11 cellular contexts compared by ENCODE assay signal in genomic region chr3:31472479-31473390, GRCh38. TPM values are rescaled to one million over a fixed set of nuclear protein-coding genes. Genes with fewer than 3 reads are reported as not detected.
DNase-seq lines count a peak whose midpoint lies in the region; ATAC-seq and TF ChIP-seq lines count a peak whose summit lies in the region.
"Had no signal": no experiment of that assay in that cellular context is flagged by ENCODE, and none has a peak within 500 bp of the region (broad histone marks: within the 10 kb centered on the region; RNA-seq: fewer than 3 reads in every experiment).

No MANE protein-coding gene starts in this region.

- no peak overlapping the region for H3K27ac Mint-ChIP-seq in stimulated activated naive B cell treated with anti-CD40 and anti-IgM and Interleukin-4, amounts not matched to agents 10 μg/mL and 1 μg/mL and 100 μg/mL, for 72 hours
- no peak overlapping the region for H3K27ac Mint-ChIP-seq in neural progenitor cell
- H3K27ac Mint-ChIP-seq: T-helper 1 cell treated with Interleukin-12 subunit alpha and Interleukin-12 subunit beta and Interleukin-4 antibody, amounts not matched to agents 30 μg/mL and 1 μg/mL, for 36 hours had no signal

- H3K36me3 ChIP-seq in neural progenitor cell, result no peaks in the 10 kb centered on the region
- H3K36me3 ChIP-seq: cardiac muscle cell had no signal

- no peaks in the 10 kb centered on the region for H3F3A ChIP-seq in neural progenitor cell (ENCODE audit: low read depth)

- H3K27me3 Mint-ChIP-seq in activated T-cell treated with anti-CD3 and anti-CD28 coated beads, Interleukin-2, amount 50 U/mL, for 4 hours (ENCODE audit: low read depth), result no peaks in the 10 kb centered on the region
- H3K27me3 Mint-ChIP-seq in stimulated activated naive B cell treated with anti-CD40 and anti-IgM and Interleukin-4, amounts not matched to agents 10 μg/mL and 1 μg/mL and 100 μg/mL, for 72 hours, result no peaks in the 10 kb centered on the region
- peaks cover 2% of the 10 kb centered on the region for H3K27me3 Mint-ChIP-seq in neural progenitor cell (ENCODE audit: insufficient read depth, low read depth)

- H3K9me3 ChIP-seq in neural progenitor cell (ENCODE audit: low read depth), result no peaks in the 10 kb centered on the region

- H3K4me3 ChIP-seq in fibroblast of villous mesenchyme (ENCODE audit: low read depth, low read length) (no peak overlapping the region), neural progenitor cell (no peak overlapping the region)
- H3K4me3 ChIP-seq: cardiac muscle cell had no signal

- no peaks in the 10 kb centered on the region for H3K27me3 ChIP-seq in neural progenitor cell
- H3K27me3 ChIP-seq: cardiac muscle cell had no signal

- no peaks in the 10 kb centered on the region for H3K4me1 ChIP-seq in neural progenitor cell

- peaks cover 26% of the 10 kb centered on the region for H3K4me1 Mint-ChIP-seq in activated T-cell treated with anti-CD3 and anti-CD28 coated beads, Interleukin-2, amount 50 U/mL, for 4 hours (ENCODE audit: low read depth)
- H3K4me1 Mint-ChIP-seq in stimulated activated naive B cell treated with anti-CD40 and anti-IgM and Interleukin-4, amounts not matched to agents 10 μg/mL and 1 μg/mL and 100 μg/mL, for 72 hours, result peaks cover 6 to 13% of the 10 kb centered on the region in 2 donors
- no peaks in the 10 kb centered on the region for H3K4me1 Mint-ChIP-seq in neural progenitor cell

- ATAC-seq in activated T-cell treated with anti-CD3 and anti-CD28 coated beads, Interleukin-2, amount 50 U/mL, for 4 hours, result peak; percentile 98 to 99
- peak; percentile 52 to 66 for ATAC-seq in stimulated activated naive B cell treated with anti-CD40 and anti-IgM and Interleukin-4, amounts not matched to agents 10 μg/mL and 1 μg/mL and 100 μg/mL, for 72 hours (replicated peaks)
- ATAC-seq in GM21786 (IDR thresholded peaks at IDR 0.05; ENCODE audit: unreplicated experiment), result no peak

- H3K79me2 ChIP-seq in neural progenitor cell (ENCODE audit: low read depth), result no peaks in the 10 kb centered on the region

- peaks cover 10% of the 10 kb centered on the region for H3K9me3 Mint-ChIP-seq in activated T-cell treated with anti-CD3 and anti-CD28 coated beads, Interleukin-2, amount 50 U/mL, for 4 hours
- H3K9me3 Mint-ChIP-seq in stimulated activated naive B cell treated with anti-CD40 and anti-IgM and Interleukin-4, amounts not matched to agents 10 μg/mL and 1 μg/mL and 100 μg/mL, for 72 hours, result peaks cover 7 to 15% of the 10 kb centered on the region in 2 donors
- H3K9me3 Mint-ChIP-seq in neural progenitor cell, result no peaks in the 10 kb centered on the region

- no peak overlapping the region for H2AFZ ChIP-seq in neural progenitor cell (replicated peaks)

- no peaks in the 10 kb centered on the region for H4K20me1 ChIP-seq in neural progenitor cell (ENCODE audit: low read depth)

- no peak overlapping the region for H3K4me2 ChIP-seq in neural progenitor cell

- peaks cover 11% of the 10 kb centered on the region for H3K36me3 Mint-ChIP-seq in activated T-cell treated with anti-CD3 and anti-CD28 coated beads, Interleukin-2, amount 50 U/mL, for 4 hours (ENCODE audit: insufficient read depth)
- H3K36me3 Mint-ChIP-seq in stimulated activated naive B cell treated with anti-CD40 and anti-IgM and Interleukin-4, amounts not matched to agents 10 μg/mL and 1 μg/mL and 100 μg/mL, for 72 hours, result peaks cover 0 to 5% of the 10 kb centered on the region in 2 donors
- H3K36me3 Mint-ChIP-seq in neural progenitor cell, result no peaks in the 10 kb centered on the region

- no peak overlapping the region for H3K27ac ChIP-seq in neural progenitor cell
- H3K27ac ChIP-seq: cardiac muscle cell had no signal

- TF ChIP-seq CTCF in fibroblast of villous mesenchyme (IDR thresholded peaks at IDR 0.05; ENCODE audit: insufficient read depth, low read depth, low read length), result no peak
- no peak for TF ChIP-seq CTCF in neural progenitor cell (IDR thresholded peaks at IDR 0.05)

- H3K4me3 Mint-ChIP-seq in activated T-cell treated with anti-CD3 and anti-CD28 coated beads, Interleukin-2, amount 50 U/mL, for 4 hours, result no peak overlapping the region
- no peak overlapping the region for H3K4me3 Mint-ChIP-seq in stimulated activated naive B cell treated with anti-CD40 and anti-IgM and Interleukin-4, amounts not matched to agents 10 μg/mL and 1 μg/mL and 100 μg/mL, for 72 hours
- no peak overlapping the region for H3K4me3 Mint-ChIP-seq in neural progenitor cell
- H3K4me3 Mint-ChIP-seq: T-helper 1 cell treated with Interleukin-12 subunit alpha and Interleukin-12 subunit beta and Interleukin-4 antibody, amounts not matched to agents 30 μg/mL and 1 μg/mL, for 36 hours had no signal

- no peak overlapping the region for H3K9ac ChIP-seq in neural progenitor cell

- peak; percentile 27 for DNase-seq in activated T-cell treated with anti-CD3 and anti-CD28 coated beads for 48 hours (ENCODE audit: low read depth)
- DNase-seq in activated T-cell treated with anti-CD3 and anti-CD28 coated beads for 4 hours, result no peak
- DNase-seq in activated T-cell treated with anti-CD3 and anti-CD28 coated beads, Interleukin-2, amount 50 U/mL, for 4 hours, result no peak
- DNase-seq in fibroblast of villous mesenchyme (ENCODE audit: low read depth), result peak; percentile 3
- DNase-seq in stimulated activated naive B cell treated with anti-CD40 and anti-IgM and Interleukin-4, amounts not matched to agents 10 μg/mL and 1 μg/mL and 100 μg/mL, for 72 hours, result no peak
- no peak for DNase-seq in neural progenitor cell (ENCODE audit: low spot score)
- DNase-seq in NCI-H1436 (lab: John Stamatoyannopoulos, UW), result no peak
- DNase-seq: glutamatergic neuron had no signal

RNA-seq across cellular contexts. Expression of gene STT3B, which starts 60.0 kb away (rescaled TPM):
- 100 to 1,000 TPM in 2 of 3 donors, 10 to 100 TPM in 1; 97.2 to 113 (median 104) TPM for total RNA-seq in activated T-cell treated with anti-CD3 and anti-CD28 coated beads, Interleukin-2, amount 50 U/mL, for 4 hours
- total RNA-seq in fibroblast of villous mesenchyme (187 and 244 TPM in 2 replicates), neural progenitor cell (ENCODE audit: low replicate concordance) (164 and 213 TPM in 2 replicates)

Comparison
In these comparisons a context has a peak if more than half of its experiments do, and no peak if none do; other contexts are left out.
1. DNase-seq: peak in activated T-cell treated with anti-CD3 and anti-CD28 coated beads for 48 hours (single experiment) and fibroblast of villous mesenchyme (single experiment); none in activated T-cell treated with anti-CD3 and anti-CD28 coated beads for 4 hours (single experiment), activated T-cell treated with anti-CD3 and anti-CD28 coated beads, Interleukin-2, amount 50 U/mL, for 4 hours (single experiment), stimulated activated naive B cell treated with anti-CD40 and anti-IgM and Interleukin-4, amounts not matched to agents 10 μg/mL and 1 μg/mL and 100 μg/mL, for 72 hours (single experiment), neural progenitor cell (single experiment) and NCI-H1436 (single experiment).